Comparison of ENCODE assay signal across 8 cellular contexts in genomic region chr7:83936056-83936703, GRCh38.
DNase-seq lines count a peak whose midpoint lies in the region; ATAC-seq and TF ChIP-seq lines count a peak whose summit lies in the region.

No MANE protein-coding gene starts in this region.

- 29% methylated on average over 4 of the region's 4 CpGs for WGBS in esophagus muscularis mucosa
- WGBS in upper lobe of left lung, 2 donors, result 13 to 22% methylated on average over 4 of the region's 4 CpGs

- H3K4me3 ChIP-seq in esophagus muscularis mucosa (no peak overlapping the region), upper lobe of left lung (no peak overlapping the region)

- peaks cover 3 to 9% (median 6%) of the 10 kb centered on the region in 4 donors for H3K4me1 ChIP-seq in esophagus muscularis mucosa
- peaks cover 0 to 9% (median 0%) of the 10 kb centered on the region in 4 donors for H3K4me1 ChIP-seq in upper lobe of left lung

- no peak overlapping the region for H3K27ac Mint-ChIP-seq in activated CD4-positive, alpha-beta memory T cell treated with anti-CD3 and anti-CD28 coated beads for 36 hours
- no peak overlapping the region for H3K27ac Mint-ChIP-seq in naive thymus-derived CD8-positive, alpha-beta T cell

- no peak for TF ChIP-seq POLR2A in esophagus muscularis mucosa (IDR thresholded peaks at IDR 0.05; ENCODE audit: low read depth)
- TF ChIP-seq POLR2A in upper lobe of left lung (IDR thresholded peaks at IDR 0.05), result no peak

- H3K4me3 Mint-ChIP-seq in activated CD4-positive, alpha-beta memory T cell treated with anti-CD3 and anti-CD28 coated beads for 36 hours, result no peak overlapping the region
- no peak overlapping the region for H3K4me3 Mint-ChIP-seq in naive thymus-derived CD8-positive, alpha-beta T cell

- CTCF ChIA-PET in activated CD4-positive, alpha-beta memory T cell treated with anti-CD3 and anti-CD28 coated beads for 36 hours (lab: Charles Lee), result interaction anchor here (0.6 to 2.2 kb wide), 10 partner anchors 9 to 1088 kb away, joined by 3 to 14 read pairs (median 4); no protein-coding TSS in a partner anchor

- TF ChIP-seq CTCF in esophagus muscularis mucosa (IDR thresholded peaks at IDR 0.05) (peak; percentile 76 to 88 (median 86)), upper lobe of left lung (IDR thresholded peaks at IDR 0.05) (peak; percentile 31 to 63 (median 59))

- H3K27me3 ChIP-seq in esophagus muscularis mucosa (no peaks in the 10 kb centered on the region), upper lobe of left lung (no peaks in the 10 kb centered on the region)

- POLR2A ChIA-PET in activated CD4-positive, alpha-beta memory T cell treated with anti-CD3 and anti-CD28 coated beads for 36 hours (lab: Charles Lee), result no interaction called here
- POLR2A ChIA-PET in naive thymus-derived CD8-positive, alpha-beta T cell (lab: Charles Lee), result no interaction called here

- no peaks in the 10 kb centered on the region for H3K36me3 Mint-ChIP-seq in activated CD4-positive, alpha-beta memory T cell treated with anti-CD3 and anti-CD28 coated beads for 36 hours
- H3K36me3 Mint-ChIP-seq in naive thymus-derived CD8-positive, alpha-beta T cell, result no peaks in the 10 kb centered on the region

- no peak for TF ChIP-seq EP300 in esophagus muscularis mucosa (IDR thresholded peaks at IDR 0.05)
- no peak for TF ChIP-seq EP300 in upper lobe of left lung (IDR thresholded peaks at IDR 0.05)

- ATAC-seq in GM19397 (IDR thresholded peaks at IDR 0.05; ENCODE audit: unreplicated experiment), result peak; percentile 75
- ATAC-seq in HG03457 (IDR thresholded peaks at IDR 0.05; ENCODE audit: unreplicated experiment), result peak; percentile 57
- ATAC-seq in naive thymus-derived CD8-positive, alpha-beta T cell, result peak; percentile 54 to 73
- ATAC-seq in upper lobe of left lung (ENCODE audit: low FRiP score in 2 of 2), result peak in 1 of 2 donors; percentile 78

- H3K36me3 ChIP-seq in esophagus muscularis mucosa (no peaks in the 10 kb centered on the region), upper lobe of left lung (no peaks in the 10 kb centered on the region)

- H3K9me3 Mint-ChIP-seq in activated CD4-positive, alpha-beta memory T cell treated with anti-CD3 and anti-CD28 coated beads for 36 hours, result no peaks in the 10 kb centered on the region
- H3K9me3 Mint-ChIP-seq in naive thymus-derived CD8-positive, alpha-beta T cell, result no peaks in the 10 kb centered on the region

- DNase-seq in DMS 273 (lab: John Stamatoyannopoulos, UW; ENCODE audit: unreplicated experiment) (peak; percentile 91), NCI-H526 (lab: John Stamatoyannopoulos, UW) (peak; percentile 65 to 79), esophagus muscularis mucosa (ENCODE audit: extremely low spot score) (no peak), upper lobe of left lung (peak in 1 of 2 donors; percentile 32)
- DNase-seq in activated CD4-positive, alpha-beta memory T cell treated with anti-CD3 and anti-CD28 coated beads for 36 hours, result peak; percentile 55
- peak; percentile 12 to 75 (median 53) for DNase-seq in naive thymus-derived CD8-positive, alpha-beta T cell

- no peaks in the 10 kb centered on the region for H3K27me3 Mint-ChIP-seq in activated CD4-positive, alpha-beta memory T cell treated with anti-CD3 and anti-CD28 coated beads for 36 hours
- peaks cover 0 to 2% (median 0%) of the 10 kb centered on the region in 5 donors for H3K27me3 Mint-ChIP-seq in naive thymus-derived CD8-positive, alpha-beta T cell

- H3K27ac ChIP-seq in esophagus muscularis mucosa (replicated peaks in 1 of 4) (no peak overlapping the region), upper lobe of left lung (peak overlapping the region in 1 of 4 donors; percentile 30)

- no peaks in the 10 kb centered on the region for H3K4me1 Mint-ChIP-seq in activated CD4-positive, alpha-beta memory T cell treated with anti-CD3 and anti-CD28 coated beads for 36 hours (ENCODE audit: low read depth)
- peaks cover 2 to 5% (median 2%) of the 10 kb centered on the region in 4 donors for H3K4me1 Mint-ChIP-seq in naive thymus-derived CD8-positive, alpha-beta T cell

- H3K9me3 ChIP-seq in esophagus muscularis mucosa, result no peaks in the 10 kb centered on the region
- H3K9me3 ChIP-seq in upper lobe of left lung, result no peaks in the 10 kb centered on the region

- intact Hi-C loops in activated CD4-positive, alpha-beta memory T cell treated with anti-CD3 and anti-CD28 coated beads for 36 hours (cut with micrococcal nuclease), result loop anchor here (1.0 to 10.0 kb wide), 2 partner anchors 1087 to 1619 kb away; no protein-coding TSS in a partner anchor
- intact Hi-C loops in esophagus muscularis mucosa (cut with DNase I), result loop anchor here (2.0 to 10.0 kb wide), 2 partner anchors 1087 to 1619 kb away; no protein-coding TSS in a partner anchor
